In genomic region chr7:2794836-2795636, GRCh38 we compare ENCODE assay signal across 26 cellular contexts. TPM values are rescaled to one million over a fixed set of nuclear protein-coding genes. Genes with fewer than 3 reads are reported as not detected.
DNase-seq lines count a peak whose midpoint lies in the region; ATAC-seq and TF ChIP-seq lines count a peak whose summit lies in the region.
"Had no signal": no experiment of that assay in that cellular context is flagged by ENCODE, and none has a peak within 500 bp of the region (broad histone marks: within the 10 kb centered on the region; RNA-seq: fewer than 3 reads in every experiment).

No MANE protein-coding gene starts in this region.

- H3K4me3 ChIP-seq in left ventricle myocardium inferior (no peak overlapping the region), heart right ventricle (no peak overlapping the region), osteoblast (ENCODE audit: insufficient read depth, low read length) (no peak overlapping the region)
- H3K4me3 ChIP-seq: breast epithelium, Peyer's patch had no signal

- no peak for ATAC-seq in heart right ventricle
- ATAC-seq in foreskin keratinocyte: no peak
- ATAC-seq in HG03354 (IDR thresholded peaks at IDR 0.05; ENCODE audit: poor library complexity, severe bottlenecking, unreplicated experiment): no peak
- ATAC-seq: activated CD8-positive, alpha-beta T cell treated with anti-CD3 and anti-CD28 coated beads, Interleukin-2, amount 10 ng/mL, durations not matched to agents 7 days and 5 days; left colon had no signal

- H3K4me2 ChIP-seq in osteoblast (ENCODE audit: insufficient read depth, low read length): no peak overlapping the region

- peaks cover 77% of the 10 kb centered on the region for H3K79me2 ChIP-seq in osteoblast (ENCODE audit: insufficient read depth, low read length)

- TF ChIP-seq CTCF in left ventricle myocardium inferior (IDR thresholded peaks at IDR 0.05; ENCODE audit: borderline replicate concordance) (no peak), heart right ventricle (IDR thresholded peaks at IDR 0.05) (no peak), osteoblast (IDR thresholded peaks at IDR 0.05; ENCODE audit: extremely low read depth, low read depth, low read length) (no peak), foreskin keratinocyte (conservative IDR thresholded peaks at IDR 0.05) (no peak)

- H4K20me1 ChIP-seq in osteoblast (ENCODE audit: insufficient read depth, low read length): peaks cover 11% of the 10 kb centered on the region

- H3K27me3 ChIP-seq in left ventricle myocardium inferior (ENCODE audit: low read depth) (no peaks in the 10 kb centered on the region), heart right ventricle (no peaks in the 10 kb centered on the region), osteoblast (ENCODE audit: insufficient read depth, low read length) (no peaks in the 10 kb centered on the region), foreskin keratinocyte (no peaks in the 10 kb centered on the region)
- H3K27me3 ChIP-seq: breast epithelium, Peyer's patch had no signal

- H3K36me3 ChIP-seq in left ventricle myocardium inferior: peaks cover 36% of the 10 kb centered on the region
- peaks cover 0 to 51% (median 22%) of the 10 kb centered on the region in 9 donors for H3K36me3 ChIP-seq in heart right ventricle
- peaks cover 34% of the 10 kb centered on the region for H3K36me3 ChIP-seq in osteoblast (ENCODE audit: insufficient read depth, low read length)
- H3K36me3 ChIP-seq: breast epithelium had no signal

- H3K9me3 ChIP-seq in left ventricle myocardium inferior (replicated peaks) (no peaks in the 10 kb centered on the region), heart right ventricle (no peaks in the 10 kb centered on the region), osteoblast (ENCODE audit: low read depth, low read length) (no peaks in the 10 kb centered on the region)
- H3K9me3 ChIP-seq: breast epithelium, Peyer's patch had no signal

- no peak overlapping the region for H2AFZ ChIP-seq in osteoblast (ENCODE audit: low read length)

- WGBS in heart right ventricle, 2 donors: 92 to 96% methylated on average over 17 of the region's 17 CpGs

- H3K27ac ChIP-seq in left ventricle myocardium inferior (replicated peaks) (peak overlapping the region; percentile 82), heart right ventricle (peak overlapping the region in 2 of 10 donors; percentile 78 to 84), osteoblast (ENCODE audit: low read depth, low read length) (peak overlapping the region; percentile 86), foreskin keratinocyte (no peak overlapping the region)
- H3K27ac ChIP-seq: VCaP had no signal

- DNase-seq in left ventricle myocardium inferior (no peak), heart right ventricle (no peak), astrocyte of the hippocampus (ENCODE audit: low read depth, low spot score) (peak; percentile 40), osteoblast (ENCODE audit: insufficient read length, low spot score, missing footprints) (no peak), foreskin keratinocyte (no peak), SIG-M5 (lab: John Stamatoyannopoulos, UW) (no peak)
- DNase-seq: activated CD4-positive, alpha-beta T cell treated with anti-CD3 and anti-CD28 coated beads for 4 hours; activated CD8-positive, alpha-beta T cell treated with anti-CD3 and anti-CD28 coated beads, Interleukin-2, amount 10 ng/mL, durations not matched to agents 7 days and 5 days; activated naive CD4-positive, alpha-beta T cell treated with anti-CD3 and anti-CD28 coated beads, Interleukin-2, amount 50 U/mL, for 16 hours; activated T-cell treated with anti-CD3 and anti-CD28 coated beads for 4 hours; CD8-positive, alpha-beta memory T cell; DMS 273 treated with DMSO at 0.1 percent for 48 hours; hypothalamus; left colon; NCI-H146; NCI-H446 treated with DMSO at 0.1 percent for 48 hours; NCI-H774; Peyer's patch; SHP77 treated with DMSO at 0.1 percent for 48 hours; stimulated activated CD4-positive, alpha-beta T cell treated with anti-CD3 and anti-CD28 coated beads, Interleukin-15, amount 100 ng/mL, for 24 hours; stimulated activated CD4-positive, alpha-beta T cell treated with anti-CD3 and anti-CD28 coated beads, Interleukin-4, amount 100 ng/mL, for 4 hours; SW 1271; T1000 had no signal

- H3K4me1 ChIP-seq in left ventricle myocardium inferior (peaks cover 33% of the 10 kb centered on the region), heart right ventricle (peaks cover 0 to 43% (median 24%) of the 10 kb centered on the region in 9 donors), osteoblast (ENCODE audit: insufficient read depth, low read length) (peaks cover 17% of the 10 kb centered on the region), foreskin keratinocyte (no peaks in the 10 kb centered on the region)
- H3K4me1 ChIP-seq: breast epithelium, Peyer's patch had no signal

- intact Hi-C loops in left ventricle myocardium inferior (cut with micrococcal nuclease) (no loop called here), heart right ventricle (cut with DNase I) (loop anchor here in 4 of 10 donors (5.0 kb wide), 2 partner anchors 33 to 47 kb away; partner anchors contain the start of gene GNA12 (in 1 of the 4))

RNA-seq across cellular contexts. Expression of gene GNA12, which starts 49.1 kb away (rescaled TPM):
- total RNA-seq in left ventricle myocardium inferior (43.0 TPM), heart right ventricle (10 to 100 TPM; 25.0 to 46.4 (median 34.5) TPM), osteoblast (27.1 and 32.7 TPM in 2 replicates), foreskin keratinocyte (25.1 and 27.7 TPM in 2 replicates)
- polyA plus RNA-seq in heart right ventricle (10 to 100 TPM in 1 of 2 donors, 1 to 10 TPM in 1; 6.4 to 19.4 TPM), foreskin keratinocyte (20.2 and 22.5 TPM in 2 replicates)
